In the genomic region with DNA sequence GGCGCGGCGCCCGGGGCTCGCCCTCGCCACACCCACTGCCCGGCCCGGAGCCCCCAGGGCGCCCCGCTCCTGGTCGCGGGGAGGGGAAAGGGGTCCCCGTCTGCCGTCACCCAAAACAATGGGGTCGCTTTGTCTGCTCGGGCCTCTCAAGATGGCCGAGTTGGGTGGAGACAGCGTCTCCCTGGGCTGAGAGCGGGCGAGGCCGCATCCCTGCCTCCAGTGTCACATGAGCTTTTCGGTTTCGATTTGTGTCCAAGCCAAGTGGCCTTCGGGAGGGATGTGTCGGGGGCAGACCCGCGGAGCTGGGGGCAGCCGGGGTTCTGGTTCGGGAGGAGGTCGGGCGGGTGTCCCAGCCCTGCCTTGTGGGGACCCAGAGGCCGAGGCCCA, we compare ENCODE assay signal across 1 cellular context.
TF ChIP-seq lines count a peak whose summit lies in the region.

No MANE protein-coding gene starts in this region.

TF ChIP-seq in K562, 482 proteins besides CTCF, POLR2A, EP300 and RAD21 (continued from another document):
- no peak for TF ChIP-seq SMARCB1 (IDR thresholded peaks at IDR 0.05; ENCODE audit: insufficient read length, low read depth)
- TF ChIP-seq MYC (IDR thresholded peaks at IDR 0.05; ENCODE audit: low read depth, low read length): 0 out of 2 replicates have a peak, but pooled peaks have one; percentile 14
- TF ChIP-seq MYC (CRISPR knock-in tag; IDR thresholded peaks at IDR 0.05; ENCODE audit: borderline replicate concordance, low read depth): no peak
- TF ChIP-seq RAD51 (IDR thresholded peaks at IDR 0.05; ENCODE audit: borderline replicate concordance, low read depth): peak; percentile 35; the same call in 1 of the 2 replicates
- TF ChIP-seq HCFC1 (IDR thresholded peaks at IDR 0.05; ENCODE audit: low read depth, low read length): peak; percentile 6; the same call in 1 of the 2 replicates
- TF ChIP-seq RFX5 (IDR thresholded peaks at IDR 0.05; ENCODE audit: low read depth, low read length): no peak
- TF ChIP-seq NR3C1 (CRISPR knock-in tag; IDR thresholded peaks at IDR 0.05): peak; percentile 75; the same call in 1 of the 2 replicates
- no peak for TF ChIP-seq SFPQ (IDR thresholded peaks at IDR 0.05; ENCODE audit: low read depth, low read length)
- no peak for TF ChIP-seq HNRNPLL (IDR thresholded peaks at IDR 0.05; ENCODE audit: low read depth, low read length, poor library complexity, severe bottlenecking)
- TF ChIP-seq RBBP5 (IDR thresholded peaks at IDR 0.05; ENCODE audit: borderline replicate concordance, insufficient read depth, low read length, poor library complexity, severe bottlenecking): peak; percentile 19
- peak; percentile 57 for TF ChIP-seq ZFX (CRISPR knock-in tag; IDR thresholded peaks at IDR 0.05)
- TF ChIP-seq, protein P1, sequence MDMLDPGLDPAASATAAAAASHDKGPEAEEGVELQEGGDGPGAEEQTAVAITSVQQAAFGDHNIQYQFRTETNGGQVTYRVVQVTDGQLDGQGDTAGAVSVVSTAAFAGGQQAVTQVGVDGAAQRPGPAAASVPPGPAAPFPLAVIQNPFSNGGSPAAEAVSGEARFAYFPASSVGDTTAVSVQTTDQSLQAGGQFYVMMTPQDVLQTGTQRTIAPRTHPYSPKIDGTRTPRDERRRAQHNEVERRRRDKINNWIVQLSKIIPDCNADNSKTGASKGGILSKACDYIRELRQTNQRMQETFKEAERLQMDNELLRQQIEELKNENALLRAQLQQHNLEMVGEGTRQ (CRISPR knock-in tag; IDR thresholded peaks at IDR 0.05): peak; percentile 50; the same call in 1 of the 2 replicates
- no peak for TF ChIP-seq SIN3B (IDR thresholded peaks at IDR 0.05; ENCODE audit: low read depth)
- peak; percentile 12; the same call in 1 of the 2 replicates for TF ChIP-seq CXXC5 (CRISPR knock-in tag; IDR thresholded peaks at IDR 0.05)
- TF ChIP-seq IRF2 (CRISPR knock-in tag; IDR thresholded peaks at IDR 0.05): 0 out of 2 replicates have a peak, but pooled peaks have one; percentile 14
- no peak for TF ChIP-seq POLR3A (IDR thresholded peaks at IDR 0.05; ENCODE audit: borderline replicate concordance, extremely low read depth, insufficient read depth, insufficient read length)
- TF ChIP-seq YY1 (IDR thresholded peaks at IDR 0.05; ENCODE audit: borderline replicate concordance in 1 of 3, control insufficient read depth in 1 of 3, extremely low read depth in 1 of 3, insufficient read depth in 3 of 3, insufficient read length in 1 of 3, insufficient replicate concordance in 2 of 3, low read depth in 1 of 3, low read length in 2 of 3): peak; percentile 45 to 88 (median 75)
